ENCODE assay signal across 30 cellular contexts in genomic region chr16:55666012-55666411, GRCh38. TPM values are rescaled to one million over a fixed set of nuclear protein-coding genes. Genes with fewer than 3 reads are reported as not detected.
"Had no signal": no experiment of that assay in that cellular context is flagged by ENCODE, and none has a peak within 500 bp of the region (broad histone marks: within the 10 kb centered on the region; RNA-seq: fewer than 3 reads in every experiment).

No MANE protein-coding gene starts in this region.

- H3K27ac ChIP-seq: colonic mucosa, coronary artery, dorsolateral prefrontal cortex, epithelial cell of prostate, esophagus muscularis mucosa, esophagus squamous epithelium, foreskin keratinocyte, gastrocnemius medialis, heart left ventricle, heart right ventricle had no signal

- ATAC-seq: effector memory CD8-positive, alpha-beta T cell; esophagus mucosa; foreskin keratinocyte; gastrocnemius medialis; heart left ventricle; heart right ventricle had no signal

- H3K9me3 ChIP-seq: colonic mucosa, esophagus squamous epithelium, gastrocnemius medialis had no signal

- H3K4me3 Mint-ChIP-seq: dendritic cell treated with granulocyte-macrophage colony-stimulating factor and Interleukin-4, amounts not matched to agents 40 ng/mL and 50 ng/mL, for 4 days; effector memory CD8-positive, alpha-beta T cell; endodermal cell had no signal

- DNase-seq: colonic mucosa; cortex of kidney; dermis blood vessel endothelial cell; dorsolateral prefrontal cortex; effector CD4-positive, alpha-beta T cell; effector CD8-positive, alpha-beta T cell; effector memory CD4-positive, alpha-beta T cell; effector memory CD8-positive, alpha-beta T cell; endodermal cell; erythroblast; esophagus squamous epithelium; foreskin fibroblast; foreskin keratinocyte; foreskin melanocyte; gastrocnemius medialis; glutamatergic neuron; head of caudate nucleus; heart left ventricle; heart right ventricle had no signal

- H3K4me3 ChIP-seq: colonic mucosa, coronary artery, dorsolateral prefrontal cortex, esophagus muscularis mucosa, esophagus squamous epithelium, gastrocnemius medialis, heart left ventricle, heart right ventricle had no signal

- H3K27me3 ChIP-seq: colonic mucosa, foreskin keratinocyte, gastrocnemius medialis, heart left ventricle, heart right ventricle had no signal

- H3K4me1 ChIP-seq: colonic mucosa had no signal

- H3K27ac Mint-ChIP-seq: dendritic cell treated with granulocyte-macrophage colony-stimulating factor and Interleukin-4, amounts not matched to agents 40 ng/mL and 50 ng/mL, for 4 days; effector memory CD8-positive, alpha-beta T cell; endodermal cell had no signal

- H3K9me3 Mint-ChIP-seq: dendritic cell treated with granulocyte-macrophage colony-stimulating factor and Interleukin-4, amounts not matched to agents 40 ng/mL and 50 ng/mL, for 4 days; endodermal cell had no signal

- H3K27me3 Mint-ChIP-seq: dendritic cell treated with granulocyte-macrophage colony-stimulating factor and Interleukin-4, amounts not matched to agents 40 ng/mL and 50 ng/mL, for 4 days had no signal

- H3K36me3 ChIP-seq: colonic mucosa, esophagus muscularis mucosa, esophagus squamous epithelium, gastrocnemius medialis, heart left ventricle, heart right ventricle had no signal

RNA-seq across cellular contexts. Expression of gene SLC6A2, which starts 10.2 kb away (rescaled TPM):
- total RNA-seq: chondrocyte, dermis blood vessel endothelial cell, endothelial cell of umbilical vein, epithelial cell of proximal tubule, esophagus mucosa, fibroblast of lung, fibroblast of villous mesenchyme, gastrocnemius medialis, glomerular endothelial cell had no signal
